Comparison of ENCODE assay signal across 1 cellular context in genomic region chr14:49633650-49634546, GRCh38.
A peak's percentile ranks its signal among the peaks of the same experiment; 100 is the strongest.
TF ChIP-seq lines count a peak whose summit lies in the region.

No MANE protein-coding gene starts in this region.

TF ChIP-seq in SK-N-SH, 30 proteins besides CTCF, POLR2A, EP300 and RAD21 (continued from another document):
- TF ChIP-seq, protein P1, sequence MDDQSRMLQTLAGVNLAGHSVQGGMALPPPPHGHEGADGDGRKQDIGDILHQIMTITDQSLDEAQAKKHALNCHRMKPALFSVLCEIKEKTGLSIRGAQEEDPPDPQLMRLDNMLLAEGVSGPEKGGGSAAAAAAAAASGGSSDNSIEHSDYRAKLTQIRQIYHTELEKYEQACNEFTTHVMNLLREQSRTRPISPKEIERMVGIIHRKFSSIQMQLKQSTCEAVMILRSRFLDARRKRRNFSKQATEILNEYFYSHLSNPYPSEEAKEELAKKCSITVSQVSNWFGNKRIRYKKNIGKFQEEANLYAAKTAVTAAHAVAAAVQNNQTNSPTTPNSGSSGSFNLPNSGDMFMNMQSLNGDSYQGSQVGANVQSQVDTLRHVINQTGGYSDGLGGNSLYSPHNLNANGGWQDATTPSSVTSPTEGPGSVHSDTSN (IDR thresholded peaks at IDR 0.05): 0 out of 2 replicates have a peak, but pooled peaks have one; percentile 2
- no peak for TF ChIP-seq IRF3 (IDR thresholded peaks at IDR 0.05; ENCODE audit: low read depth, low read length)
- TF ChIP-seq, protein P2, sequence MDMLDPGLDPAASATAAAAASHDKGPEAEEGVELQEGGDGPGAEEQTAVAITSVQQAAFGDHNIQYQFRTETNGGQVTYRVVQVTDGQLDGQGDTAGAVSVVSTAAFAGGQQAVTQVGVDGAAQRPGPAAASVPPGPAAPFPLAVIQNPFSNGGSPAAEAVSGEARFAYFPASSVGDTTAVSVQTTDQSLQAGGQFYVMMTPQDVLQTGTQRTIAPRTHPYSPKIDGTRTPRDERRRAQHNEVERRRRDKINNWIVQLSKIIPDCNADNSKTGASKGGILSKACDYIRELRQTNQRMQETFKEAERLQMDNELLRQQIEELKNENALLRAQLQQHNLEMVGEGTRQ (IDR thresholded peaks at IDR 0.05; ENCODE audit: borderline replicate concordance, low read depth, low read length): no peak
- TF ChIP-seq POLR2AphosphoS5 (IDR thresholded peaks at IDR 0.05; ENCODE audit: low read depth, low read length): no peak; the same call in 1 of the 2 replicates
- TF ChIP-seq SMC3 (IDR thresholded peaks at IDR 0.05; ENCODE audit: low read depth, low read length): peak; percentile 55; the same call in 1 of the 2 replicates
- TF ChIP-seq GABPA (IDR thresholded peaks at IDR 0.05; ENCODE audit: low read depth): peak; percentile 79
- TF ChIP-seq GATA2 (CRISPR knock-in tag; IDR thresholded peaks at IDR 0.05): no peak
- peak; percentile 67 for TF ChIP-seq ELF1 (IDR thresholded peaks at IDR 0.05)
- TF ChIP-seq SIN3A (IDR thresholded peaks at IDR 0.05; ENCODE audit: borderline replicate concordance, low read depth, low read length): peak; percentile 22; the same call in 1 of the 2 replicates
- TF ChIP-seq FOXJ3 (CRISPR knock-in tag; IDR thresholded peaks at IDR 0.05): no peak
- no peak for TF ChIP-seq JUND (IDR thresholded peaks at IDR 0.05)
- no peak for TF ChIP-seq EZH2phosphoT487 (IDR thresholded peaks at IDR 0.05; ENCODE audit: borderline replicate concordance, low read depth)
- TF ChIP-seq RCOR1 (IDR thresholded peaks at IDR 0.05; ENCODE audit: low read length): no peak
- TF ChIP-seq, protein P3, sequence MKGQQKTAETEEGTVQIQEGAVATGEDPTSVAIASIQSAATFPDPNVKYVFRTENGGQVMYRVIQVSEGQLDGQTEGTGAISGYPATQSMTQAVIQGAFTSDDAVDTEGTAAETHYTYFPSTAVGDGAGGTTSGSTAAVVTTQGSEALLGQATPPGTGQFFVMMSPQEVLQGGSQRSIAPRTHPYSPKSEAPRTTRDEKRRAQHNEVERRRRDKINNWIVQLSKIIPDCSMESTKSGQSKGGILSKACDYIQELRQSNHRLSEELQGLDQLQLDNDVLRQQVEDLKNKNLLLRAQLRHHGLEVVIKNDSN (IDR thresholded peaks at IDR 0.05; ENCODE audit: borderline replicate concordance, low read depth): 0 out of 2 replicates have a peak, but pooled peaks have one; percentile 41
- peak; percentile 50 for TF ChIP-seq TAF1 (IDR thresholded peaks at IDR 0.05; ENCODE audit: borderline replicate concordance, low read depth, low read length)
- 0 out of 2 replicates have a peak, but pooled peaks have one; percentile 56 for TF ChIP-seq FOXM1 (IDR thresholded peaks at IDR 0.05; ENCODE audit: low read depth)
- peak; percentile 38 for TF ChIP-seq CHD2 (IDR thresholded peaks at IDR 0.05; ENCODE audit: low read length, partially characterized antibody)
- TF ChIP-seq NRF1 (IDR thresholded peaks at IDR 0.05; ENCODE audit: low read depth, low read length): no peak
